Comparison of ENCODE assay signal across 16 cellular contexts in genomic region chr5:149470942-149471341, GRCh38.
A peak's percentile ranks its signal among the peaks of the same experiment; 100 is the strongest.
DNase-seq lines count a peak whose midpoint lies in the region; ATAC-seq and TF ChIP-seq lines count a peak whose summit lies in the region.
"Had no signal": no experiment of that assay in that cellular context is flagged by ENCODE, and none has a peak within 500 bp of the region (broad histone marks: within the 10 kb centered on the region; RNA-seq: fewer than 3 reads in every experiment).

No MANE protein-coding gene starts in this region.

- no peaks in the 10 kb centered on the region for H3K9me2 ChIP-seq in GM23338 (ENCODE audit: insufficient read depth)

- H3K79me2 ChIP-seq in GM23338 (replicated peaks; ENCODE audit: insufficient read depth): no peaks in the 10 kb centered on the region

- DNase-seq in GM23338 (ENCODE audit: low spot score): no peak
- no peak for DNase-seq in lower lobe of right lung
- no peak for DNase-seq in CD4-positive, alpha-beta memory T cell
- DNase-seq in SKM-1 (lab: John Stamatoyannopoulos, UW; ENCODE audit: unreplicated experiment): no peak
- no peak for DNase-seq in H7
- DNase-seq: activated CD8-positive, alpha-beta memory T cell treated with anti-CD3 and anti-CD28 coated beads, Interleukin-2, amount 10 ng/mL, durations not matched to agents 7 days and 5 days; Calu3; NCI-H1092; NCI-H748 treated with DMSO at 0.1 percent for 48 hours; right lobe of liver; SJCRH30 had no signal

- H3K36me3 ChIP-seq in GM23338 (ENCODE audit: insufficient read depth) (no peaks in the 10 kb centered on the region), lower lobe of right lung (no peaks in the 10 kb centered on the region), H7 (replicated peaks; ENCODE audit: control insufficient read depth, insufficient read depth, low read length) (no peaks in the 10 kb centered on the region)
- H3K36me3 ChIP-seq in CD4-positive, alpha-beta memory T cell (ENCODE audit: insufficient read depth, low read length): no peaks in the 10 kb centered on the region
- H3K36me3 ChIP-seq: HAP-1, neutrophil, right lobe of liver, SJCRH30 had no signal

- H3K27ac ChIP-seq in GM23338 (ENCODE audit: low read depth) (no peak overlapping the region), lower lobe of right lung (peak overlapping the region; percentile 61), skin epidermis (peak overlapping the region in 16 of 21 experiments; percentile 7 to 76 (median 63))
- no peak overlapping the region for H3K27ac ChIP-seq in CD4-positive, alpha-beta memory T cell (ENCODE audit: low read depth, low read length)
- H3K27ac ChIP-seq: neutrophil, right lobe of liver, SJCRH30 had no signal

- H3K9me3 Mint-ChIP-seq in GM23338 (no peaks in the 10 kb centered on the region), brain (no peaks in the 10 kb centered on the region)
- H3K9me3 Mint-ChIP-seq in CD4-positive, alpha-beta memory T cell: peaks cover 0 to 2% (median 0%) of the 10 kb centered on the region in 8 donors

- H3K27me3 ChIP-seq in GM23338 (ENCODE audit: insufficient read depth) (no peaks in the 10 kb centered on the region), lower lobe of right lung (ENCODE audit: low read depth) (no peaks in the 10 kb centered on the region), H7 (ENCODE audit: control insufficient read depth, insufficient read depth, low read length) (no peaks in the 10 kb centered on the region)
- H3K27me3 ChIP-seq in CD4-positive, alpha-beta memory T cell (ENCODE audit: insufficient read depth, low read length): no peaks in the 10 kb centered on the region
- H3K27me3 ChIP-seq: neutrophil, right lobe of liver had no signal

- H3K4me1 ChIP-seq in GM23338 (ENCODE audit: insufficient read depth): peaks cover 2% of the 10 kb centered on the region; the same call in 1 of the 2 replicates
- H3K4me1 ChIP-seq in lower lobe of right lung: peaks cover 20% of the 10 kb centered on the region
- H3K4me1 ChIP-seq in CD4-positive, alpha-beta memory T cell (ENCODE audit: insufficient read depth, low read length): no peaks in the 10 kb centered on the region
- H3K4me1 ChIP-seq: HAP-1, right lobe of liver had no signal

- intact Hi-C loops in lower lobe of right lung (cut with DNase I): no loop called here
- intact Hi-C loops in CD4-positive, alpha-beta memory T cell (cut with micrococcal nuclease): no loop called here

- H3K4me3 Mint-ChIP-seq in GM23338 (no peak overlapping the region), brain (no peak overlapping the region)
- H3K4me3 Mint-ChIP-seq in CD4-positive, alpha-beta memory T cell: no peak overlapping the region
- H3K4me3 Mint-ChIP-seq: activated CD8-positive, alpha-beta memory T cell treated with anti-CD3 and anti-CD28 coated beads, Interleukin-2, amount 10 ng/mL, durations not matched to agents 7 days and 5 days had no signal

- CTCF ChIA-PET in CD4-positive, alpha-beta memory T cell (lab: Charles Lee; ENCODE audit: partially characterized antibody): no interaction called here

- no peaks in the 10 kb centered on the region for H4K20me1 ChIP-seq in GM23338 (replicated peaks; ENCODE audit: insufficient read depth)

- ATAC-seq in GM23338: peak; percentile 30
- peak in 1 of 2 donors; percentile 13 for ATAC-seq in lower lobe of right lung
- ATAC-seq in GM18868 (IDR thresholded peaks at IDR 0.05; ENCODE audit: unreplicated experiment): no peak
- ATAC-seq: activated CD8-positive, alpha-beta memory T cell treated with anti-CD3 and anti-CD28 coated beads, Interleukin-2, amount 10 ng/mL, durations not matched to agents 7 days and 5 days had no signal

- H3K4me2 ChIP-seq in GM23338: no peak overlapping the region

- no peak overlapping the region for H3K4me3 ChIP-seq in GM23338
- no peak overlapping the region for H3K4me3 ChIP-seq in lower lobe of right lung
- H3K4me3 ChIP-seq in skin epidermis: no peak overlapping the region
- no peak overlapping the region for H3K4me3 ChIP-seq in CD4-positive, alpha-beta memory T cell (ENCODE audit: low read length in 2 of 2)
- no peak overlapping the region for H3K4me3 ChIP-seq in H7 (ENCODE audit: insufficient read depth, low read depth, low read length)
- H3K4me3 ChIP-seq: HAP-1, right lobe of liver, SJCRH30 had no signal

- peak overlapping the region; percentile 91 for H2AFZ ChIP-seq in GM23338

- H3K27ac Mint-ChIP-seq in GM23338: no peak overlapping the region
- H3K27ac Mint-ChIP-seq in brain: peak overlapping the region in 4 of 5 experiments; percentile 0 to 26 (median 14)
- no peak overlapping the region for H3K27ac Mint-ChIP-seq in CD4-positive, alpha-beta memory T cell
- H3K27ac Mint-ChIP-seq: activated CD8-positive, alpha-beta memory T cell treated with anti-CD3 and anti-CD28 coated beads, Interleukin-2, amount 10 ng/mL, durations not matched to agents 7 days and 5 days had no signal

- TF ChIP-seq CTCF in GM23338 (conservative IDR thresholded peaks at IDR 0.05; ENCODE audit: low read depth in 2 of 2) (0 out of 4 replicates have a peak, but pooled peaks of 1 of the 2 experiments have one; percentile 12), brain (conservative IDR thresholded peaks at IDR 0.05) (peak in 1 of 2 experiments; percentile 14), lower lobe of right lung (IDR thresholded peaks at IDR 0.05) (no peak)

- H3K36me3 Mint-ChIP-seq in GM23338 (ENCODE audit: low read depth): no peaks in the 10 kb centered on the region
- no peaks in the 10 kb centered on the region for H3K36me3 Mint-ChIP-seq in brain
- H3K36me3 Mint-ChIP-seq in CD4-positive, alpha-beta memory T cell: no peaks in the 10 kb centered on the region
- H3K36me3 Mint-ChIP-seq: activated CD8-positive, alpha-beta memory T cell treated with anti-CD3 and anti-CD28 coated beads, Interleukin-2, amount 10 ng/mL, durations not matched to agents 7 days and 5 days had no signal

- H3K4me1 Mint-ChIP-seq in GM23338 (peaks cover 13% of the 10 kb centered on the region), brain (peaks cover 36% of the 10 kb centered on the region)
- H3K4me1 Mint-ChIP-seq in CD4-positive, alpha-beta memory T cell: no peaks in the 10 kb centered on the region
- H3K4me1 Mint-ChIP-seq: activated CD8-positive, alpha-beta memory T cell treated with anti-CD3 and anti-CD28 coated beads, Interleukin-2, amount 10 ng/mL, durations not matched to agents 7 days and 5 days had no signal

- POLR2A ChIA-PET in CD4-positive, alpha-beta memory T cell (lab: Charles Lee; ENCODE audit: partially characterized antibody): no interaction called here

- H3F3A ChIP-seq in GM23338 (replicated peaks; ENCODE audit: low read depth): no peaks in the 10 kb centered on the region

- H3K9me3 ChIP-seq in lower lobe of right lung: no peaks in the 10 kb centered on the region
- H3K9me3 ChIP-seq in CD4-positive, alpha-beta memory T cell (ENCODE audit: control insufficient read depth in 1 of 2, low read length in 2 of 2): no peaks in the 10 kb centered on the region
- H3K9me3 ChIP-seq: HAP-1, neutrophil, right lobe of liver, SJCRH30 had no signal

- H3K27me3 Mint-ChIP-seq in GM23338 (ENCODE audit: insufficient read depth, low read depth, poor library complexity) (peaks cover 16% of the 10 kb centered on the region), brain (peaks cover 4% of the 10 kb centered on the region)
- peaks cover 5 to 14% of the 10 kb centered on the region in 2 donors for H3K27me3 Mint-ChIP-seq in CD4-positive, alpha-beta memory T cell

TF ChIP-seq in GM23338, 12 proteins besides CTCF, POLR2A, EP300 and RAD21 (continues in another document):
- no peak for TF ChIP-seq ZNF331 (CRISPR knock-in tag; IDR thresholded peaks at IDR 0.05; ENCODE audit: low read depth)

Comparison
In these comparisons a context has a peak if more than half of its experiments do, and no peak if none do; other contexts are left out.
1. H3K27ac ChIP-seq: peak in lower lobe of right lung (single experiment) and skin epidermis (16 of 21); none in GM23338 (single experiment) and CD4-positive, alpha-beta memory T cell (single experiment).
2. H3K27ac Mint-ChIP-seq: peak in brain (4 of 5); none in GM23338 (single experiment) and CD4-positive, alpha-beta memory T cell (0 of 7).